ENCODE assay signal across 1 cellular context in genomic region chr14:101810897-101811620, GRCh38.
TF ChIP-seq lines count a peak whose summit lies in the region.

No MANE protein-coding gene starts in this region.

TF ChIP-seq in neural cell, 6 proteins besides CTCF, POLR2A, EP300 and RAD21 (continued from another document):
- TF ChIP-seq EZH2 (IDR thresholded peaks at IDR 0.05; ENCODE audit: borderline replicate concordance, insufficient read depth, low read length, poor library complexity, severe bottlenecking), result no peak
